13 cellular contexts compared by ENCODE assay signal in genomic region chr1:246773213-246773641, GRCh38. TPM values are rescaled to one million over a fixed set of nuclear protein-coding genes. Genes with fewer than 3 reads are reported as not detected.
DNase-seq lines count a peak whose midpoint lies in the region; ATAC-seq and TF ChIP-seq lines count a peak whose summit lies in the region.
"Had no signal": no experiment of that assay in that cellular context is flagged by ENCODE, and none has a peak within 500 bp of the region (broad histone marks: within the 10 kb centered on the region; RNA-seq: fewer than 3 reads in every experiment).

No MANE protein-coding gene starts in this region.

- H3K27me3 Mint-ChIP-seq in stimulated activated memory B cell treated with anti-CD40 and anti-IgM and Interleukin-4, amounts not matched to agents 10 μg/mL and 1 μg/mL and 100 μg/mL, for 72 hours: no peaks in the 10 kb centered on the region

- H3K9me3 ChIP-seq in testis: no peaks in the 10 kb centered on the region
- H3K9me3 ChIP-seq: esophagus squamous epithelium, prostate gland had no signal

- TF ChIP-seq CTCF in testis (IDR thresholded peaks at IDR 0.05): no peak

- no peaks in the 10 kb centered on the region for H3K4me1 ChIP-seq in testis
- H3K4me1 ChIP-seq: prostate gland had no signal

- peak overlapping the region; percentile 27 for H3K27ac Mint-ChIP-seq in stimulated activated memory B cell treated with anti-CD40 and anti-IgM and Interleukin-4, amounts not matched to agents 10 μg/mL and 1 μg/mL and 100 μg/mL, for 72 hours

- peaks cover 67% of the 10 kb centered on the region for H3K36me3 Mint-ChIP-seq in stimulated activated memory B cell treated with anti-CD40 and anti-IgM and Interleukin-4, amounts not matched to agents 10 μg/mL and 1 μg/mL and 100 μg/mL, for 72 hours

- WGBS in testis, 2 donors: 96 to 97% methylated on average over 4 of the region's 4 CpGs

- H3K27ac ChIP-seq in testis: no peak overlapping the region
- H3K27ac ChIP-seq: 22Rv1, esophagus squamous epithelium, KMS-11, prostate gland, WERI-Rb-1 had no signal

- no peak for TF ChIP-seq POLR2A in testis (IDR thresholded peaks at IDR 0.05)

- no peak for DNase-seq in activated CD4-positive, CD25-positive, alpha-beta regulatory T cell (lab: John Stamatoyannopoulos, UW)
- DNase-seq in testis (no peak), amniotic stem cell (lab: John Stamatoyannopoulos, UW) (no peak), amygdala (lab: John Stamatoyannopoulos, UW) (no peak)
- DNase-seq: esophagus squamous epithelium, WERI-Rb-1 had no signal

- intact Hi-C loops in testis (cut with DNase I; ENCODE audit: low total_unique reads): no loop called here

- peak; percentile 13 to 59 for ATAC-seq in activated CD4-positive, CD25-positive, alpha-beta regulatory T cell treated with anti-CD3 and anti-CD28 coated beads, Interleukin-2, amount 50 U/mL, for 24 hours
- ATAC-seq in HG02610 (IDR thresholded peaks at IDR 0.05; ENCODE audit: unreplicated experiment) (peak; percentile 95), HG03460 (IDR thresholded peaks at IDR 0.05; ENCODE audit: unreplicated experiment) (peak; percentile 98)
- ATAC-seq in stimulated activated memory B cell treated with anti-CD40 and anti-IgM and Interleukin-4, amounts not matched to agents 10 μg/mL and 1 μg/mL and 100 μg/mL, for 72 hours: peak; percentile 86

- no peaks in the 10 kb centered on the region for H3K36me3 ChIP-seq in testis (ENCODE audit: low read depth, missing control alignments)

- no peak overlapping the region for H3K4me3 Mint-ChIP-seq in stimulated activated memory B cell treated with anti-CD40 and anti-IgM and Interleukin-4, amounts not matched to agents 10 μg/mL and 1 μg/mL and 100 μg/mL, for 72 hours

- H3K4me3 ChIP-seq in testis: no peak overlapping the region
- H3K4me3 ChIP-seq: esophagus squamous epithelium, prostate gland had no signal

- no peaks in the 10 kb centered on the region for H3K9me3 Mint-ChIP-seq in stimulated activated memory B cell treated with anti-CD40 and anti-IgM and Interleukin-4, amounts not matched to agents 10 μg/mL and 1 μg/mL and 100 μg/mL, for 72 hours

- no peaks in the 10 kb centered on the region for H3K27me3 ChIP-seq in testis
- H3K27me3 ChIP-seq: esophagus squamous epithelium had no signal

- peaks cover 20% of the 10 kb centered on the region for H3K4me1 Mint-ChIP-seq in stimulated activated memory B cell treated with anti-CD40 and anti-IgM and Interleukin-4, amounts not matched to agents 10 μg/mL and 1 μg/mL and 100 μg/mL, for 72 hours

RNA-seq across cellular contexts. Expression of gene SCCPDH, which starts 49.0 kb away (rescaled TPM):
- 100 to 1,000 TPM; 103 to 132 TPM for total RNA-seq in testis
- polyA plus RNA-seq in testis (ENCODE audit: insufficient read depth, low read depth, low replicate concordance): 289 TPM

Comparison
In these comparisons a context has a peak if more than half of its experiments do, and no peak if none do; other contexts are left out.
1. ATAC-seq: peak in every context shown above with its lines; median percentile 98 in HG03460; 95 in HG02610; 86 in stimulated activated memory B cell treated with anti-CD40 and anti-IgM and Interleukin-4, amounts not matched to agents 10 μg/mL and 1 μg/mL and 100 μg/mL, for 72 hours; 36 in activated CD4-positive, CD25-positive, alpha-beta regulatory T cell treated with anti-CD3 and anti-CD28 coated beads, Interleukin-2, amount 50 U/mL, for 24 hours.